In the genomic region with DNA sequence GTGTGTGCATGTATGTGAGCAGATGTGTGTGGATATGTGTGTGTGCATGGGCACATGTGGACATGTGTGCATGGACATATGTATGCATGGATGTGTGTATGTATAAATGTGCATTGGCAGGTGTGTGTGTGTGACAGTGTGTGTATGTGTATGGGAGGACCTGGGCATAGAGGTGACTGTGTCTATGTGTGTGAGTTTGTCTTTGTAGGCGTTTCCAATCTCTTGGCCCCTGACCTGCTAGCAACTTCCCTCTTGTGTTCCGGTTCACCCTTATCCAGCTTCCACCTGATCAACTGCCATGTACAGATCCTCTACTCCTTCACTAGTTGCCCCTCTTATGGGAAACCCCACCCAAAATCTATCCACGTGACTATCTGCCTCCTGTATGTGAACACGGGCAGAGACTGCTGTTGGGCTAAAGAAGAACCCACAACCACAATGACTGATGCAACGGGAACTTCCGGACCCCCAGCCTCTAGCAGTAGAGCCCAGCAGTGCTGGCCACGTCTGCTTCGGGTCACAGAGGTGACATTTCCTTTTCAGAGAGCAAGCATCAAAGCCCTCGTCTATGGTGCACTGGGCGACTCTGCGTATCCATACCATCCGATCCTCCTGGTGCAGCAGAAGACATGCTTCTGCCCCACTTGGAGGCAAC, we compare ENCODE assay signal across 16 cellular contexts. TPM values are rescaled to one million over a fixed set of nuclear protein-coding genes. Genes with fewer than 3 reads are reported as not detected.
DNase-seq lines count a peak whose midpoint lies in the region; ATAC-seq, FAIRE-seq and TF ChIP-seq lines count a peak whose summit lies in the region.
"Had no signal": no experiment of that assay in that cellular context is flagged by ENCODE, and none has a peak within 500 bp of the region (broad histone marks: within the 10 kb centered on the region; RNA-seq: fewer than 3 reads in every experiment).

No MANE protein-coding gene starts in this region.

- peaks cover 84% of the 10 kb centered on the region for H3K27me3 Mint-ChIP-seq in CD4-positive, CD25-positive, alpha-beta regulatory T cell
- H3K27me3 Mint-ChIP-seq in T-helper 17 cell: peaks cover 56% of the 10 kb centered on the region

- DNase-seq in CD4-positive, CD25-positive, alpha-beta regulatory T cell: peak in 1 of 3 donors; percentile 38
- DNase-seq in GM12892 (ENCODE audit: insufficient read length) (no peak), T-helper 17 cell (no peak), mesenteric fat pad (ENCODE audit: low spot score) (peak; percentile 64), dedifferentiated amniotic fluid mesenchymal stem cell (ENCODE audit: extremely low spot score) (no peak), NCI-H1436 treated with DMSO at 0.1 percent for 48 hours (lab: John Stamatoyannopoulos, UW) (no peak)
- DNase-seq: activated effector memory CD4-positive, alpha-beta T cell treated with Interleukin-2 at 50 U/mL for 16 hours; glutamatergic neuron; left colon; NCI-H1417; NCI-H526; nephron progenitor cell; SHP77; sigmoid colon had no signal

- ATAC-seq in CD4-positive, CD25-positive, alpha-beta regulatory T cell (ENCODE audit: low read depth in 2 of 2): peak; percentile 42 to 52
- ATAC-seq in T-helper 17 cell: peak; percentile 50
- no peak for ATAC-seq in HG03378 (IDR thresholded peaks at IDR 0.05; ENCODE audit: unreplicated experiment)
- ATAC-seq: left colon, WTC11 had no signal

- H3K36me3 ChIP-seq in CD4-positive, CD25-positive, alpha-beta regulatory T cell (ENCODE audit: control insufficient read depth, insufficient read depth, low read length): no peaks in the 10 kb centered on the region
- H3K36me3 ChIP-seq: sigmoid colon had no signal

- TF ChIP-seq POLR2A in GM12892 (IDR thresholded peaks at IDR 0.05; ENCODE audit: low read depth, low read length): no peak

- H3K27ac ChIP-seq in CD4-positive, CD25-positive, alpha-beta regulatory T cell (ENCODE audit: insufficient read depth, low read length, poor library complexity, severe bottlenecking): no peak overlapping the region
- H3K27ac ChIP-seq: sigmoid colon had no signal

- no peak overlapping the region for H3K4me3 ChIP-seq in CD4-positive, CD25-positive, alpha-beta regulatory T cell (ENCODE audit: low read depth, low read length)
- H3K4me3 ChIP-seq: sigmoid colon had no signal

- peaks cover 54% of the 10 kb centered on the region for H3K27me3 ChIP-seq in CD4-positive, CD25-positive, alpha-beta regulatory T cell (ENCODE audit: control insufficient read depth, insufficient read depth, low read length)

- peak; percentile 68 for FAIRE-seq in GM12892 (lab: Jason Lieb, UNC)

- peak overlapping the region in 1 of 4 donors; percentile 44 for H3K4me3 Mint-ChIP-seq in CD4-positive, CD25-positive, alpha-beta regulatory T cell
- H3K4me3 Mint-ChIP-seq in T-helper 17 cell: peak overlapping the region; percentile 19
- H3K4me3 Mint-ChIP-seq: nephron progenitor cell, WTC11 had no signal

- peaks cover 0 to 7% of the 10 kb centered on the region in 2 experiments for H3K9me3 ChIP-seq in CD4-positive, CD25-positive, alpha-beta regulatory T cell (ENCODE audit: control insufficient read depth in 2 of 2, low read length in 2 of 2)
- H3K9me3 ChIP-seq in T-helper 17 cell (ENCODE audit: control insufficient read depth, low read length, poor library complexity, severe bottlenecking): no peaks in the 10 kb centered on the region

- no peak overlapping the region for H3K27ac Mint-ChIP-seq in CD4-positive, CD25-positive, alpha-beta regulatory T cell
- H3K27ac Mint-ChIP-seq in T-helper 17 cell: no peak overlapping the region
- H3K27ac Mint-ChIP-seq: nephron progenitor cell, WTC11 had no signal

- H3K4me1 Mint-ChIP-seq in CD4-positive, CD25-positive, alpha-beta regulatory T cell: peaks cover 2 to 7% (median 4%) of the 10 kb centered on the region in 4 donors
- H3K4me1 Mint-ChIP-seq in T-helper 17 cell: peaks cover 8% of the 10 kb centered on the region
- H3K4me1 Mint-ChIP-seq: nephron progenitor cell, WTC11 had no signal

- peaks cover 0 to 10% (median 6%) of the 10 kb centered on the region in 7 donors for H3K9me3 Mint-ChIP-seq in CD4-positive, CD25-positive, alpha-beta regulatory T cell

- H3K36me3 Mint-ChIP-seq in CD4-positive, CD25-positive, alpha-beta regulatory T cell: no peaks in the 10 kb centered on the region
- H3K36me3 Mint-ChIP-seq in T-helper 17 cell (ENCODE audit: low read depth): peaks cover 8% of the 10 kb centered on the region
- H3K36me3 Mint-ChIP-seq: WTC11 had no signal

- no peaks in the 10 kb centered on the region for H3K4me1 ChIP-seq in CD4-positive, CD25-positive, alpha-beta regulatory T cell (ENCODE audit: control insufficient read depth, insufficient read depth, low read length, poor library complexity, severe bottlenecking)
- H3K4me1 ChIP-seq: sigmoid colon had no signal

RNA-seq across cellular contexts. Expression of a gene that starts 24.9 kb away (rescaled TPM):
- total RNA-seq in CD4-positive, CD25-positive, alpha-beta regulatory T cell: 15.7 TPM
- polyA plus RNA-seq in CD4-positive, CD25-positive, alpha-beta regulatory T cell: 1 to 10 TPM in 1 of 4 donors, under 1 TPM in 3; 0.16 to 1.3 (median 0.29) TPM
- polyA plus RNA-seq in GM12892 (2012; ENCODE audit: missing spikeins): 0.68 TPM
- total RNA-seq in T-helper 17 cell: 10 to 100 TPM; 14.3 to 15.1 TPM
- 10.9 TPM for total RNA-seq in mesenteric fat pad
